In genomic region chr5:136164226-136164625, GRCh38 we compare ENCODE assay signal across 16 cellular contexts. TPM values are rescaled to one million over a fixed set of nuclear protein-coding genes. Genes with fewer than 3 reads are reported as not detected.
"Had no signal": no experiment of that assay in that cellular context is flagged by ENCODE, and none has a peak within 500 bp of the region (broad histone marks: within the 10 kb centered on the region; RNA-seq: fewer than 3 reads in every experiment).

No MANE protein-coding gene starts in this region.

- DNase-seq: activated naive CD8-positive, alpha-beta T cell treated with anti-CD3 and anti-CD28 coated beads, Interleukin-2, amount 10 ng/mL, durations not matched to agents 7 days and 5 days; activated T-cell treated with anti-CD3 and anti-CD28 coated beads, Interleukin-2, amount 50 U/mL, for 48 hours; anterior cingulate cortex; endodermal cell; erythroblast; left ventricle myocardium superior; stimulated activated CD4-positive, alpha-beta T cell treated with anti-CD3 and anti-CD28 coated beads, Interleukin-15, amount 100 ng/mL, for 24 hours; stimulated activated CD4-positive, alpha-beta T cell treated with anti-CD3 and anti-CD28 coated beads, Interleukin-4, amount 100 ng/mL, for 4 hours; stomach had no signal

- H3K9me3 Mint-ChIP-seq: activated naive CD8-positive, alpha-beta T cell treated with anti-CD3 and anti-CD28 coated beads, Interleukin-2, amount 10 ng/mL, durations not matched to agents 7 days and 5 days; endodermal cell had no signal

- H3K9me3 ChIP-seq: stomach, thoracic aorta had no signal

- H3K4me3 ChIP-seq: hepatocyte, stomach, thoracic aorta had no signal

- FAIRE-seq: urothelium cell line had no signal

- H3K27ac Mint-ChIP-seq: activated naive CD8-positive, alpha-beta T cell treated with anti-CD3 and anti-CD28 coated beads, Interleukin-2, amount 10 ng/mL, durations not matched to agents 7 days and 5 days; endodermal cell had no signal

- H2AFZ ChIP-seq: hepatocyte had no signal

- H3K27me3 ChIP-seq: hepatocyte, stomach had no signal

- H3K4me1 Mint-ChIP-seq: endodermal cell had no signal

- H3K4me3 Mint-ChIP-seq: activated naive CD8-positive, alpha-beta T cell treated with anti-CD3 and anti-CD28 coated beads, Interleukin-2, amount 10 ng/mL, durations not matched to agents 7 days and 5 days; endodermal cell had no signal

- H3K27ac ChIP-seq: hepatocyte, stomach, thoracic aorta had no signal

- H3K27me3 Mint-ChIP-seq: activated naive CD8-positive, alpha-beta T cell treated with anti-CD3 and anti-CD28 coated beads, Interleukin-2, amount 10 ng/mL, durations not matched to agents 7 days and 5 days had no signal

- ATAC-seq: left ventricle myocardium superior had no signal

- H3K4me2 ChIP-seq: hepatocyte had no signal

RNA-seq across cellular contexts. Expression of gene SMIM32, which starts 28.7 kb away (rescaled TPM):
- total RNA-seq: activated naive CD8-positive, alpha-beta T cell treated with anti-CD3 and anti-CD28 coated beads, Interleukin-2, amount 10 ng/mL, durations not matched to agents 7 days and 5 days; chondrocyte; dermis microvascular lymphatic vessel endothelial cell; left ventricle myocardium superior; mesenteric fat pad; osteocyte; thoracic aorta had no signal
